8 cellular contexts compared by ENCODE assay signal in the genomic region with DNA sequence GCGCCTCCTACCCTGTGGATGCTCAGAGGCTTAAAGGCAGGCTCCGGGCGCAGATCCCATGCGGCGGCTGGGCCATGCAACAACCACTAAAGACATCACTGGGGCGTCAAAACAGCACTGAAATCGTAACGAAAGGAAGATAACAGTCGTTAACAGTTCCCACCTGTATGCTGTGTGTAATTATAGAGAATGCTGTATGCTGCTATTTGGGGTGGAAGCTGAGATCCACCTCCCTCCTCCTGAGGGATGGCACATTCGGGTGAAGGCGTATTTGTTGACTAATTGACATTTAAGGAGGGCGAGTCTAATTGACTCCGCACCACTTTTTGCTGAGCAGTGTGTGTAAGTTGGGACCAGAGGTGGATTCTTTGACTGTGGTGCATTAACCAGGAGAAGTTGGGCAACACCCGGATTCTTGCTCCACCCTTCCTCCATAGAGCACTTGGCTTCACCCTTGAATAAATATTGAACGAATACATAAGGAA. TPM values are rescaled to one million over a fixed set of nuclear protein-coding genes. Genes with fewer than 3 reads are reported as not detected.
A peak's percentile ranks its signal among the peaks of the same experiment; 100 is the strongest.
DNase-seq lines count a peak whose midpoint lies in the region; ATAC-seq, FAIRE-seq and TF ChIP-seq lines count a peak whose summit lies in the region.

No MANE protein-coding gene starts in this region.

- H3K9me3 ChIP-seq in lower lobe of right lung, result no peaks in the 10 kb centered on the region
- H3K9me3 ChIP-seq in testis, result no peaks in the 10 kb centered on the region

- TF ChIP-seq POLR2A in testis (IDR thresholded peaks at IDR 0.05), result no peak

- intact Hi-C loops in lower lobe of right lung (cut with DNase I) (no loop called here), testis (cut with DNase I; ENCODE audit: low total_unique reads) (no loop called here)

- DNase-seq in EL, result peak; percentile 37
- peak; percentile 68 for DNase-seq in SK-N-DZ (ENCODE audit: low spot score)
- no peak for DNase-seq in coronary artery (ENCODE audit: low spot score)
- DNase-seq in lower lobe of right lung, result peak; percentile 53
- DNase-seq in testis, result peak; percentile 78
- DNase-seq in D721Med (ENCODE audit: insufficient read length, low spot score), result no peak

- H3K4me1 ChIP-seq in lower lobe of right lung, result peaks cover 35% of the 10 kb centered on the region
- H3K4me1 ChIP-seq in testis, result peaks cover 6% of the 10 kb centered on the region

- WGBS in testis, 2 donors, result 2% methylated on average over 15 of the region's 15 CpGs

- TF ChIP-seq CTCF in coronary artery (IDR thresholded peaks at IDR 0.05) (no peak), lower lobe of right lung (IDR thresholded peaks at IDR 0.05) (no peak), testis (IDR thresholded peaks at IDR 0.05) (no peak), D721Med (IDR thresholded peaks at IDR 0.05; ENCODE audit: insufficient read depth, missing control alignments) (no peak)

- H3K27ac ChIP-seq in coronary artery (peak overlapping the region; percentile 87 to 97), lower lobe of right lung (peak overlapping the region; percentile 98), testis (peak overlapping the region; percentile 89 to 95)

- ATAC-seq in GM19455 (IDR thresholded peaks at IDR 0.05; ENCODE audit: unreplicated experiment), result peak; percentile 71
- peak; percentile 66 for ATAC-seq in HG03520 (IDR thresholded peaks at IDR 0.05; ENCODE audit: unreplicated experiment)
- peak; percentile 74 to 76 for ATAC-seq in lower lobe of right lung

- H3K36me3 ChIP-seq in lower lobe of right lung, result peaks cover 13% of the 10 kb centered on the region
- H3K36me3 ChIP-seq in testis (ENCODE audit: low read depth, missing control alignments), result no peaks in the 10 kb centered on the region

- H3K4me3 ChIP-seq in coronary artery (peak overlapping the region; percentile 98), lower lobe of right lung (peak overlapping the region; percentile 82), testis (peak overlapping the region; percentile 86 to 99)

- FAIRE-seq in D721Med (lab: Jason Lieb, UNC), result no peak

- H3K27me3 ChIP-seq in lower lobe of right lung (ENCODE audit: low read depth), result no peaks in the 10 kb centered on the region
- no peaks in the 10 kb centered on the region for H3K27me3 ChIP-seq in testis

RNA-seq across cellular contexts. Expression of a gene that starts 0.7 kb away (rescaled TPM):
- polyA plus RNA-seq in SK-N-DZ (2014; cell fraction: cytosol; rRNA removed), result 40.0 and 44.0 TPM in 2 replicates
- polyA plus RNA-seq in SK-N-DZ (2014; cell fraction: nucleus; rRNA removed), result 30.6 and 53.9 TPM in 2 replicates
- 41.0 TPM for total RNA-seq in lower lobe of right lung
- 10 to 100 TPM; 16.5 to 17.2 TPM for total RNA-seq in testis
- 20.2 TPM for polyA plus RNA-seq in testis (ENCODE audit: insufficient read depth, low read depth, low replicate concordance)

Comparison
In these comparisons a context has a peak if more than half of its experiments do, and no peak if none do; other contexts are left out.
1. DNase-seq: peak in EL (single experiment), SK-N-DZ (single experiment), lower lobe of right lung (single experiment) and testis (single experiment); none in coronary artery (single experiment) and D721Med (single experiment).
2. Peak in every context shown above with its lines, with median percentiles within 50 percentile points of each other: ATAC-seq, H3K27ac ChIP-seq and H3K4me3 ChIP-seq.